In genomic region chr7:132901241-132901640, GRCh38 we compare ENCODE assay signal across 21 cellular contexts.
"Had no signal": no experiment of that assay in that cellular context is flagged by ENCODE, and none has a peak within 500 bp of the region (broad histone marks: within the 10 kb centered on the region; RNA-seq: fewer than 3 reads in every experiment).

No MANE protein-coding gene starts in this region.

- H3K4me3 Mint-ChIP-seq: immature natural killer cell; naive thymus-derived CD4-positive, alpha-beta T cell; nephron progenitor cell; stimulated activated naive B cell treated with anti-CD40 and anti-IgM and Interleukin-4, amounts not matched to agents 10 μg/mL and 1 μg/mL and 100 μg/mL, for 72 hours; stimulated activated naive CD8-positive, alpha-beta T cell treated with anti-CD3 and anti-CD28 coated beads, Interleukin-15, amount 100 ng/mL, for 72 hours had no signal

- H3K27ac ChIP-seq: epithelial cell of prostate, esophagus muscularis mucosa, gastroesophageal sphincter, right atrium auricular region, sigmoid colon, skin epidermis, testis, transverse colon had no signal

- DNase-seq: effector memory CD4-positive, alpha-beta T cell; glutamatergic neuron; immature natural killer cell; left colon; left ventricle myocardium superior; mesenchymal stem cell; naive thymus-derived CD4-positive, alpha-beta T cell; nephron progenitor cell; sigmoid colon; stimulated activated CD4-positive, alpha-beta T cell treated with anti-CD3 and anti-CD28 coated beads, Interleukin-2, amount 100 ng/mL, for 24 hours; stimulated activated CD4-positive, alpha-beta T cell treated with anti-CD3 and anti-CD28 coated beads, Interleukin-4, amount 100 ng/mL, for 4 hours; stimulated activated naive B cell treated with anti-CD40 and anti-IgM and Interleukin-4, amounts not matched to agents 10 μg/mL and 1 μg/mL and 100 μg/mL, for 72 hours; stimulated activated naive CD8-positive, alpha-beta T cell treated with anti-CD3 and anti-CD28 coated beads, Interleukin-15, amount 100 ng/mL, for 72 hours; testis; transverse colon had no signal

- H3K27me3 ChIP-seq: esophagus muscularis mucosa, gastroesophageal sphincter, right atrium auricular region, sigmoid colon, testis, transverse colon had no signal

- H3K9me3 ChIP-seq: esophagus muscularis mucosa, gastroesophageal sphincter, right atrium auricular region, sigmoid colon, testis, transverse colon had no signal

- H3K9me3 Mint-ChIP-seq: immature natural killer cell; stimulated activated naive CD8-positive, alpha-beta T cell treated with anti-CD3 and anti-CD28 coated beads, Interleukin-15, amount 100 ng/mL, for 72 hours had no signal

- H3K4me3 ChIP-seq: esophagus muscularis mucosa, gastroesophageal sphincter, lung, right atrium auricular region, sigmoid colon, skin epidermis, testis, transverse colon had no signal

- H3K4me1 Mint-ChIP-seq: naive thymus-derived CD4-positive, alpha-beta T cell had no signal

- H3K4me1 ChIP-seq: esophagus muscularis mucosa, gastroesophageal sphincter, right atrium auricular region, sigmoid colon, testis, transverse colon had no signal

- H3K27ac Mint-ChIP-seq: nephron progenitor cell; stimulated activated naive B cell treated with anti-CD40 and anti-IgM and Interleukin-4, amounts not matched to agents 10 μg/mL and 1 μg/mL and 100 μg/mL, for 72 hours; stimulated activated naive CD8-positive, alpha-beta T cell treated with anti-CD3 and anti-CD28 coated beads, Interleukin-15, amount 100 ng/mL, for 72 hours had no signal

- ATAC-seq: gastroesophageal sphincter; left colon; left ventricle myocardium superior; naive thymus-derived CD4-positive, alpha-beta T cell; stimulated activated naive B cell treated with anti-CD40 and anti-IgM and Interleukin-4, amounts not matched to agents 10 μg/mL and 1 μg/mL and 100 μg/mL, for 72 hours; stimulated activated naive CD8-positive, alpha-beta T cell treated with anti-CD3 and anti-CD28 coated beads, Interleukin-15, amount 100 ng/mL, for 72 hours had no signal

- H3K36me3 ChIP-seq: right atrium auricular region, sigmoid colon had no signal

- H3K27me3 Mint-ChIP-seq: naive thymus-derived CD4-positive, alpha-beta T cell; stimulated activated naive B cell treated with anti-CD40 and anti-IgM and Interleukin-4, amounts not matched to agents 10 μg/mL and 1 μg/mL and 100 μg/mL, for 72 hours; stimulated activated naive CD8-positive, alpha-beta T cell treated with anti-CD3 and anti-CD28 coated beads, Interleukin-15, amount 100 ng/mL, for 72 hours had no signal
